ENCODE assay signal across 2 cellular contexts in the genomic region with DNA sequence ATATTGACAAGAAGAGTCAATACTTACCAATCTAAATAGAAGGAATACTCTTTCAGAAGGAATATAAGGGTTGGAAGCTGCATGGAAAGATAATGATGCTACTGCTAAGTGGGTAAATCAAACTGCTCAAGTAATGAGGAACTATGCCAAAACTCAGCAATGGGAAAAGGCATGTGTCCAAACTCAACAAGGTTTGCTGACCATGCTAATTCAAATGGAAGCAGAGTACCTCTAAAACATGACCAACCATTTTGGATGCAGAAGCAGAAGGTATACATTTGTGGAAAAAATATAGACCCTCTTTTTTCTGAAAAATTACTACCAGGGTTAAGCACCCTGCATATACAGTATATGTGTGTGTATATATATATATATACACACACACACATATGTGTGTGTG.
A peak's percentile ranks its signal among the peaks of the same experiment; 100 is the strongest.
TF ChIP-seq lines count a peak whose summit lies in the region.

No MANE protein-coding gene starts in this region.

TF ChIP-seq in A549, 52 proteins besides CTCF, POLR2A, EP300 and RAD21 (continued from another document):
- TF ChIP-seq KDM1A (IDR thresholded peaks at IDR 0.05; ENCODE audit: low read depth), result no peak

TF ChIP-seq in IMR-90, 13 proteins besides CTCF, POLR2A, EP300 and RAD21 (continued from another document):
- TF ChIP-seq, protein P1, sequence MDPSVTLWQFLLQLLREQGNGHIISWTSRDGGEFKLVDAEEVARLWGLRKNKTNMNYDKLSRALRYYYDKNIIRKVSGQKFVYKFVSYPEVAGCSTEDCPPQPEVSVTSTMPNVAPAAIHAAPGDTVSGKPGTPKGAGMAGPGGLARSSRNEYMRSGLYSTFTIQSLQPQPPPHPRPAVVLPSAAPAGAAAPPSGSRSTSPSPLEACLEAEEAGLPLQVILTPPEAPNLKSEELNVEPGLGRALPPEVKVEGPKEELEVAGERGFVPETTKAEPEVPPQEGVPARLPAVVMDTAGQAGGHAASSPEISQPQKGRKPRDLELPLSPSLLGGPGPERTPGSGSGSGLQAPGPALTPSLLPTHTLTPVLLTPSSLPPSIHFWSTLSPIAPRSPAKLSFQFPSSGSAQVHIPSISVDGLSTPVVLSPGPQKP (IDR thresholded peaks at IDR 0.05; ENCODE audit: borderline replicate concordance, low read depth, low read length), result no peak
- peak; percentile 52 for TF ChIP-seq MAFK (IDR thresholded peaks at IDR 0.05; ENCODE audit: low read depth, low read length)
TF ChIP-seq in IMR-90: peak in this region for 1.
